Comparison of ENCODE assay signal across 21 cellular contexts in the genomic region with DNA sequence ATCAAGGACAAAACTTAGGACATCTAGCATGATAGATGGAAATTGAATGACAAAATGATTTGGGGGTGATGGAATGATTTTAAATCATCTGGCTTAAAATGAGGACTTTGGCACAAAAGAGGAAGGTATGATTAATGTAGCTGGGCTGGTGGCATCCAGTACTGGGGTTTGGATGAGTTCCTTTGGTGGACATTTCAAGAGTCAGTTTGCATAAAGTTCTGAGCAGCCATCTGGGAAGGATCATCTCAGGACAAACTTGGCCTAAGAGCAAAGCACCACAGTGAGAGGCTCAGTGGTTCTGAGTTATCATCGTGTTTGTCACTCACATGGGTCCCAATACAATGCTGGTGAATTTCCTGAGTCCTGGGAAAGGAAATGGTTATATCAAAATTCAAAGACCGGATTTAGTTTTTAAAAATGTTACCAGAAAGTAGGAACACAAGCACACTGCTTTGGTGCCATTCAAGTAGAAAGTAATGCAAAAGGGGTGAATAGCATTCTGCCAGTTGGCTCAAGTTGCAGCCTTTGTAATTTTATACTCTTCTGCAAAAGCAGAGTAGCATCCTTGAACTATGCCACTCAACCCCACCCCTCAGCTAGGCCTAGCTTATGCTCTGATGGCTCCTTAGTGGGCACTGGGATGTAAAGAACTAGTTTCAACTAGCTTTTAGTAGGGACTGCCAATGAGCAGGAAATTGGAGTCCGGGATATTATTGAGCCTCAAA.
DNase-seq lines count a peak whose midpoint lies in the region; ATAC-seq and TF ChIP-seq lines count a peak whose summit lies in the region.
"Had no signal": no experiment of that assay in that cellular context is flagged by ENCODE, and none has a peak within 500 bp of the region (broad histone marks: within the 10 kb centered on the region; RNA-seq: fewer than 3 reads in every experiment).

No MANE protein-coding gene starts in this region.

- no peak for ATAC-seq in Panc1
- ATAC-seq in HG03175 (IDR thresholded peaks at IDR 0.05; ENCODE audit: unreplicated experiment), result no peak
- ATAC-seq: activated CD4-positive, CD25-positive, alpha-beta regulatory T cell treated with anti-CD3 and anti-CD28 coated beads, Interleukin-2, amount 50 U/mL, for 24 hours; activated naive CD4-positive, alpha-beta T cell treated with anti-CD3 and anti-CD28 coated beads, Interleukin-2, amount 50 U/mL, for 72 hours had no signal

- no peaks in the 10 kb centered on the region for H3K36me3 ChIP-seq in Panc1 (ENCODE audit: control insufficient read depth, insufficient read depth, low read length)
- H3K36me3 ChIP-seq: gastrocnemius medialis, neutrophil, prostate gland had no signal

- peak; percentile 53 for DNase-seq in AG10803 (ENCODE audit: low read depth)
- DNase-seq in EH (ENCODE audit: low read depth), result peak; percentile 6
- no peak for DNase-seq in Panc1 (ENCODE audit: low read depth, low spot score)
- peak; percentile 61 for DNase-seq in fibroblast of pulmonary artery (ENCODE audit: low read depth)
- no peak for DNase-seq in nucleus accumbens (lab: John Stamatoyannopoulos, UW)
- no peak for DNase-seq in NCI-H1694 (lab: John Stamatoyannopoulos, UW)
- DNase-seq: activated CD4-positive, alpha-beta memory T cell treated with anti-CD3 and anti-CD28 coated beads, Interleukin-2, amount 10 ng/mL, durations not matched to agents 7 days and 5 days; CD4-positive, alpha-beta memory T cell; dorsolateral prefrontal cortex; GDM1; islet precursor cell; NCI-H1105; NCI-H2081; SIG-M5; trophoblast cell had no signal

- TF ChIP-seq CTCF in AG10803 (conservative IDR thresholded peaks at IDR 0.05; ENCODE audit: low read length) (no peak), Panc1 (IDR thresholded peaks at IDR 0.05) (no peak), fibroblast of pulmonary artery (IDR thresholded peaks at IDR 0.05; ENCODE audit: low read length, missing control alignments) (no peak)

- H3K4me1 ChIP-seq in Panc1 (ENCODE audit: control insufficient read depth, insufficient read depth, low read length), result peaks cover 7% of the 10 kb centered on the region
- H3K4me1 ChIP-seq: gastrocnemius medialis, prostate gland had no signal

- in situ Hi-C loops in Panc1 (cut with HindIII; ENCODE audit: low pct_unique_long_range_greater_than_20kb, low sequenced_read_pairs), result no loop called here

- H3K9me3 ChIP-seq in Panc1 (ENCODE audit: control insufficient read depth, insufficient read depth, low read depth, low read length), result no peaks in the 10 kb centered on the region
- H3K9me3 ChIP-seq: gastrocnemius medialis, neutrophil, prostate gland had no signal

- H3K4me3 ChIP-seq in AG10803 (ENCODE audit: low read length) (no peak overlapping the region), Panc1 (ENCODE audit: low read depth in 2 of 2, low read length in 2 of 2) (no peak overlapping the region), fibroblast of pulmonary artery (replicated peaks; ENCODE audit: low read depth, low read length) (no peak overlapping the region)
- H3K4me3 ChIP-seq: dorsolateral prefrontal cortex, gastrocnemius medialis, prostate gland had no signal

- intact Hi-C loops in Panc1 (cut with micrococcal nuclease; ENCODE audit: unreplicated experiment), result no loop called here

- peak overlapping the region; percentile 44 for H3K27ac ChIP-seq in Panc1 (ENCODE audit: low read length)
- H3K27ac ChIP-seq: dorsolateral prefrontal cortex, gastrocnemius medialis, neutrophil, prostate gland had no signal

- POLR2A ChIA-PET in Panc1 (lab: Charles Lee), result no interaction called here

- no peaks in the 10 kb centered on the region for H3K27me3 ChIP-seq in Panc1 (ENCODE audit: control insufficient read depth, insufficient read depth, low read length)
- H3K27me3 ChIP-seq: dorsolateral prefrontal cortex, gastrocnemius medialis, neutrophil had no signal

- BruUV-seq in Panc1 (replicated peaks; lab: Mats Ljungman, UMichigan), result no TSS peak

- CTCF ChIA-PET in Panc1 (lab: Charles Lee), result interaction anchor here (0.5 kb wide), 1 partner anchor 769 kb away, joined by 5 read pairs; no protein-coding TSS in a partner anchor

Comparison
In these comparisons a context has a peak if more than half of its experiments do, and no peak if none do; other contexts are left out.
1. DNase-seq: peak in AG10803 (single experiment), EH (single experiment) and fibroblast of pulmonary artery (single experiment); none in Panc1 (single experiment), nucleus accumbens (0 of 56) and NCI-H1694 (single experiment).